8 cellular contexts compared by ENCODE assay signal in the genomic region with DNA sequence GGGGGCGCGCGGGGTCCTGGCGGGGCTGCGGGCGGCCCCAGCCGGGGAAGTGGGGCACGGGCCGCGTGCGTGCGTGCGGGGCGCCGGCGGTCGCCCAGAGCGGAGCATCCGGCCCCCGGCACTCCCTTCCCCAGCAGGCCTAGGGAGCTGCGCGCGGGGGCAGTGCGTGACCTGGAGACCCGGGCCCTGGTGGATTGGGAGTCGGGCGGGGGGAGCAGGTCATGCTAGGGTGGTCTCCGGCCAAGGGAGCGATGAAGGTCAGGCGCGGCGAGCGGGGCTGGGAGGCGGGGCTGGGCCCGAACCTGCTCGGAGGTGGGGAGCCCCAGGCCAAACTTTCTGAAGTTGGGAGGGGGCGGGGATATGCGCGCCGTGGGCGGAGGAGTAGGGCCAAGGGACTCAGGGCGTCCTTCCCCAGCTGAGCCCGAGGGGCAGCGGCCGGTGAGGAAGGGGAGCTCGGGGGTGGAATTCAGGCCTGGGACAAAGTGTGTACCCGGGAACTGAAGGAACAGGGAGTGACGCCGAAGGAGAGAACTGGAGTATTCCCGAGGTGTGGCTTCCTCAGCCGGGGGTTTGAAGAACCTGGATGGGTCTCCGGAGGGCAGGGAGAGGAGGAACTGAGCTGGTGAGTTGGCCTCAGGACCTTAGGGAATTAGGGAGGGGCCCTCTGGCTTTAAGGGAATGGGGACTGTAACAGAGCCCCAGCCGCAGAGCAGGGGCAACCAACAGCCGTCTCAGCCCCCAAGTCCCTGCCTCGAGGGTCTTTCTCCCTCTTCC. TPM values are rescaled to one million over a fixed set of nuclear protein-coding genes. Genes with fewer than 3 reads are reported as not detected.
DNase-seq lines count a peak whose midpoint lies in the region; ATAC-seq, FAIRE-seq and TF ChIP-seq lines count a peak whose summit lies in the region.

No MANE protein-coding gene starts in this region.

- H3K4me1 Mint-ChIP-seq in GM23338 (peaks cover 37% of the 10 kb centered on the region), glutamatergic neuron (ENCODE audit: low read depth, unreplicated experiment) (peaks cover 7% of the 10 kb centered on the region)
- H3K4me1 Mint-ChIP-seq in activated T-helper 17 cell treated with anti-CD3 and anti-CD28 coated beads, Interleukin-2, amount 50 U/mL, for 72 hours = peaks cover 27% of the 10 kb centered on the region

- H3K79me2 ChIP-seq in GM23338 (replicated peaks; ENCODE audit: insufficient read depth) (peaks cover 29% of the 10 kb centered on the region), Loucy (ENCODE audit: insufficient read depth, low read length) (peaks cover 27% of the 10 kb centered on the region)

- H3K27me3 ChIP-seq in GM23338 (ENCODE audit: insufficient read depth) (peaks cover 15% of the 10 kb centered on the region; the same call in 1 of the 2 replicates), Loucy (ENCODE audit: insufficient read depth, low read length, poor library complexity, severe bottlenecking) (no peaks in the 10 kb centered on the region)

- peak overlapping the region; percentile 72; the same call in 1 of the 2 replicates for H2AFZ ChIP-seq in GM23338
- H2AFZ ChIP-seq in Loucy (ENCODE audit: low read length) = peak overlapping the region; percentile 72

- H3K27ac ChIP-seq in GM23338 (ENCODE audit: low read depth) = no peak overlapping the region

- H3K27ac Mint-ChIP-seq in GM23338 (peak overlapping the region; percentile 85), glutamatergic neuron (ENCODE audit: unreplicated experiment) (peak overlapping the region; percentile 28)
- peak overlapping the region; percentile 93 for H3K27ac Mint-ChIP-seq in activated T-helper 17 cell treated with anti-CD3 and anti-CD28 coated beads, Interleukin-2, amount 50 U/mL, for 72 hours

- H4K20me1 ChIP-seq in GM23338 (replicated peaks; ENCODE audit: insufficient read depth) = peaks cover 6% of the 10 kb centered on the region; the same call in 1 of the 2 replicates
- H4K20me1 ChIP-seq in Loucy (ENCODE audit: insufficient read depth, low read length, poor library complexity, severe bottlenecking) = no peaks in the 10 kb centered on the region

- H3F3A ChIP-seq in GM23338 (replicated peaks; ENCODE audit: low read depth) = no peaks in the 10 kb centered on the region
- no peaks in the 10 kb centered on the region for H3F3A ChIP-seq in Loucy (ENCODE audit: low read depth)

- TF ChIP-seq CTCF in GM23338 (conservative IDR thresholded peaks at IDR 0.05; ENCODE audit: low read depth in 2 of 2) (no peak), Loucy (conservative IDR thresholded peaks at IDR 0.05; ENCODE audit: low read length) (no peak), glutamatergic neuron (IDR thresholded peaks at IDR 0.05; ENCODE audit: partially characterized antibody, unreplicated experiment) (no peak)

- H3K4me3 ChIP-seq in GM23338 (peak overlapping the region; percentile 87), Loucy (ENCODE audit: low read length, poor library complexity, severe bottlenecking) (peak overlapping the region; percentile 88)

- H3K9ac ChIP-seq in Loucy (ENCODE audit: low read depth, low read length, poor library complexity, severe bottlenecking) = peak overlapping the region; percentile 97

- peak; percentile 67 for DNase-seq in GM12891 (ENCODE audit: insufficient read length, low spot score)
- DNase-seq in GM23338 (ENCODE audit: low spot score) = peak; percentile 75
- no peak for DNase-seq in glutamatergic neuron
- peak; percentile 83 for DNase-seq in posterior vena cava (ENCODE audit: low spot score)
- no peak for DNase-seq in occipital lobe (lab: John Stamatoyannopoulos, UW)
- no peak for DNase-seq in NK-92 (lab: John Stamatoyannopoulos, UW; ENCODE audit: unreplicated experiment)

- H3K9me3 Mint-ChIP-seq in GM23338 = no peaks in the 10 kb centered on the region
- no peaks in the 10 kb centered on the region for H3K9me3 Mint-ChIP-seq in activated T-helper 17 cell treated with anti-CD3 and anti-CD28 coated beads, Interleukin-2, amount 50 U/mL, for 72 hours
- peaks cover 13% of the 10 kb centered on the region for H3K9me3 Mint-ChIP-seq in glutamatergic neuron (ENCODE audit: unreplicated experiment)

- no peaks in the 10 kb centered on the region for H3K36me3 ChIP-seq in GM23338 (ENCODE audit: insufficient read depth)
- no peaks in the 10 kb centered on the region for H3K36me3 ChIP-seq in Loucy (ENCODE audit: insufficient read depth, low read length)

- peak; percentile 69 for ATAC-seq in GM23338
- ATAC-seq in activated T-helper 17 cell treated with anti-CD3 and anti-CD28 coated beads, Interleukin-2, amount 50 U/mL, for 72 hours (replicated peaks) = peak; percentile 59

- no peak for TF ChIP-seq POLR2A in GM12891 (IDR thresholded peaks at IDR 0.05; ENCODE audit: low read depth, low read length)

- H3K4me2 ChIP-seq in GM23338 = peak overlapping the region; percentile 98
- peak overlapping the region; percentile 97 for H3K4me2 ChIP-seq in Loucy (ENCODE audit: low read depth, low read length, poor library complexity, severe bottlenecking)

- H3K4me3 Mint-ChIP-seq in GM23338 = peak overlapping the region; percentile 95
- peak overlapping the region; percentile 87 for H3K4me3 Mint-ChIP-seq in activated T-helper 17 cell treated with anti-CD3 and anti-CD28 coated beads, Interleukin-2, amount 50 U/mL, for 72 hours
- peak overlapping the region; percentile 85 for H3K4me3 Mint-ChIP-seq in glutamatergic neuron (ENCODE audit: unreplicated experiment)

- H3K27me3 Mint-ChIP-seq in GM23338 (ENCODE audit: insufficient read depth, low read depth, poor library complexity) (peaks cover 21% of the 10 kb centered on the region), glutamatergic neuron (ENCODE audit: unreplicated experiment) (peaks cover 5% of the 10 kb centered on the region)
- no peaks in the 10 kb centered on the region for H3K27me3 Mint-ChIP-seq in activated T-helper 17 cell treated with anti-CD3 and anti-CD28 coated beads, Interleukin-2, amount 50 U/mL, for 72 hours

- H3K9me2 ChIP-seq in GM23338 (ENCODE audit: insufficient read depth) = no peaks in the 10 kb centered on the region
- H3K9me2 ChIP-seq in Loucy (replicated peaks; ENCODE audit: low read depth, low read length) = no peaks in the 10 kb centered on the region

- H3K4me1 ChIP-seq in GM23338 (ENCODE audit: insufficient read depth) (peaks cover 18% of the 10 kb centered on the region), Loucy (ENCODE audit: insufficient read depth, low read length, poor library complexity, severe bottlenecking) (peaks cover 40% of the 10 kb centered on the region)

- peaks cover 4% of the 10 kb centered on the region; the same call in 1 of the 3 replicates for H3K36me3 Mint-ChIP-seq in GM23338 (ENCODE audit: low read depth)
- peaks cover 27% of the 10 kb centered on the region for H3K36me3 Mint-ChIP-seq in activated T-helper 17 cell treated with anti-CD3 and anti-CD28 coated beads, Interleukin-2, amount 50 U/mL, for 72 hours (ENCODE audit: low read depth)
- H3K36me3 Mint-ChIP-seq in glutamatergic neuron (ENCODE audit: unreplicated experiment) = no peaks in the 10 kb centered on the region

- intact Hi-C loops in posterior vena cava (cut with DNase I) = no loop called here

- no peak for FAIRE-seq in GM12891 (lab: Jason Lieb, UNC)

- no peaks in the 10 kb centered on the region for H3K9me3 ChIP-seq in Loucy (ENCODE audit: insufficient read depth, low read depth, low read length)

TF ChIP-seq in GM12891, 5 proteins besides CTCF, POLR2A, EP300 and RAD21:
- no peak for TF ChIP-seq PAX5 (IDR thresholded peaks at IDR 0.05; ENCODE audit: insufficient read depth, low read length, severe bottlenecking)
- TF ChIP-seq POU2F2 (IDR thresholded peaks at IDR 0.05; ENCODE audit: low read depth, low read length) = peak; percentile 13; the same call in 1 of the 2 replicates
TF ChIP-seq in GM12891: peak in this region for 1.

TF ChIP-seq in GM23338, 12 proteins besides CTCF, POLR2A, EP300 and RAD21 (continues in another document):
- TF ChIP-seq EZH2 (IDR thresholded peaks at IDR 0.05; ENCODE audit: low read depth, unreplicated experiment) = no peak
- TF ChIP-seq CREB1 (CRISPR knock-in tag; IDR thresholded peaks at IDR 0.05; ENCODE audit: low read depth) = no peak

RNA-seq across cellular contexts. Expression of gene XYLT2, which starts 0.6 kb away (rescaled TPM):
- 7.1 TPM for polyA plus RNA-seq in GM12891 (2012; ENCODE audit: low read depth, missing spikeins)
- 32.8 and 44.9 TPM in 2 replicates for total RNA-seq in GM23338 (2014; rRNA removed; shearing (Covaris generic))
- 14.0 and 14.2 TPM in 2 replicates for polyA plus RNA-seq in GM23338 (2016; fragmentation: Nextera tagmentation; extraction: Ambion mirVana)
- 10 to 100 TPM; 38.5 to 95.1 TPM for total RNA-seq in activated T-helper 17 cell treated with anti-CD3 and anti-CD28 coated beads, Interleukin-2, amount 50 U/mL, for 72 hours
- total RNA-seq in glutamatergic neuron (ENCODE audit: unreplicated experiment) = 11.0 TPM
- total RNA-seq in posterior vena cava = 10 to 100 TPM; 18.1 to 21.9 TPM
- total RNA-seq in occipital lobe = 7.5 TPM

RNA-seq across cellular contexts. Expression of gene MRPL27, which starts 26.5 kb away (rescaled TPM):
- polyA plus RNA-seq in GM12891 (2012; ENCODE audit: low read depth, missing spikeins) = 77.1 TPM
- 74.3 and 98.5 TPM in 2 replicates for total RNA-seq in GM23338 (2014; rRNA removed; shearing (Covaris generic))
- 226 and 227 TPM in 2 replicates for polyA plus RNA-seq in GM23338 (2016; fragmentation: Nextera tagmentation; extraction: Ambion mirVana)
- 100 to 1,000 TPM in 1 of 2 donors, 10 to 100 TPM in 1; 63.3 to 109 TPM for total RNA-seq in activated T-helper 17 cell treated with anti-CD3 and anti-CD28 coated beads, Interleukin-2, amount 50 U/mL, for 72 hours
- 77.2 TPM for total RNA-seq in glutamatergic neuron (ENCODE audit: unreplicated experiment)
- total RNA-seq in posterior vena cava = 10 to 100 TPM; 38.2 to 40.1 TPM
- 30.3 TPM for total RNA-seq in occipital lobe

RNA-seq across cellular contexts. Expression of gene EME1, which starts 26.5 kb away (rescaled TPM):
- 17.9 TPM for polyA plus RNA-seq in GM12891 (2012; ENCODE audit: low read depth, missing spikeins)
- 5.9 and 15.9 TPM in 2 replicates for total RNA-seq in GM23338 (2014; rRNA removed; shearing (Covaris generic))
- 14.4 and 14.7 TPM in 2 replicates for polyA plus RNA-seq in GM23338 (2016; fragmentation: Nextera tagmentation; extraction: Ambion mirVana)
- total RNA-seq in activated T-helper 17 cell treated with anti-CD3 and anti-CD28 coated beads, Interleukin-2, amount 50 U/mL, for 72 hours = 10 to 100 TPM; 20.8 to 48.7 TPM
- total RNA-seq in glutamatergic neuron (ENCODE audit: unreplicated experiment) = 4.7 TPM
- total RNA-seq in posterior vena cava = 1 to 10 TPM in 1 of 2 donors, under 1 TPM in 1; 0.62 to 1.4 TPM
- 1.4 TPM for total RNA-seq in occipital lobe

RNA-seq across cellular contexts. Expression of gene LRRC59, which starts 50.8 kb away (rescaled TPM):
- 37.7 TPM for polyA plus RNA-seq in GM12891 (2012; ENCODE audit: low read depth, missing spikeins)
- 109 and 124 TPM in 2 replicates for total RNA-seq in GM23338 (2014; rRNA removed; shearing (Covaris generic))
- 46.4 and 47.1 TPM in 2 replicates for polyA plus RNA-seq in GM23338 (2016; fragmentation: Nextera tagmentation; extraction: Ambion mirVana)
- 100 to 1,000 TPM in 1 of 2 donors, 10 to 100 TPM in 1; 37.1 to 101 TPM for total RNA-seq in activated T-helper 17 cell treated with anti-CD3 and anti-CD28 coated beads, Interleukin-2, amount 50 U/mL, for 72 hours
- total RNA-seq in glutamatergic neuron (ENCODE audit: unreplicated experiment) = 73.9 TPM
- 10 to 100 TPM; 66.1 to 93.6 TPM for total RNA-seq in posterior vena cava
- total RNA-seq in occipital lobe = 45.7 TPM

Comparison
In these comparisons a context has a peak if more than half of its experiments do, and no peak if none do; other contexts are left out.
1. DNase-seq: peak in GM12891 (single experiment), GM23338 (single experiment) and posterior vena cava (single experiment); none in glutamatergic neuron (single experiment), occipital lobe (single experiment) and NK-92 (single experiment).
2. H3K27ac Mint-ChIP-seq: peak in every context shown above with its lines; median percentile 93 in activated T-helper 17 cell treated with anti-CD3 and anti-CD28 coated beads, Interleukin-2, amount 50 U/mL, for 72 hours; 85 in GM23338; 28 in glutamatergic neuron.
3. Peak in every context shown above with its lines, with median percentiles within 50 percentile points of each other: H3K4me3 Mint-ChIP-seq.